ENCODE assay signal across 25 cellular contexts in the genomic region with DNA sequence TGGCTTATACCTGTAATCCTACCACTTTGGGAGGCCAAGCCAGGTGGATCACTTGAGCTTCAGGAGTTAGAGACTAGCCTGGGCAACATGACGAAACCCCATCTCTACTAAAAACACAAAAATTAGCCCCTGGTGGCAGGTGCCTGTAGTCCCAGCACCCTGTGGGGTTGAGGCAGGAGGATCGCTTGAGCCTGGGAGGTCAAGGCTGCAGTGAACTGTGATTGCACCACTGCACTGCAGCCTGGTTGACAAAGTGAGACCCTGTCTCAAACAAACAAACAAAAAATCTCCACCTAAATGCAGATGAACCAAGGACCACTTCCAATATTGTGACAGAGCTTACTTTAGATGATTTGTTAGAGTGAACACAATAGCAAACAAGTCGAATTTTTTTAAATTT.
"Had no signal": no experiment of that assay in that cellular context is flagged by ENCODE, and none has a peak within 500 bp of the region (broad histone marks: within the 10 kb centered on the region; RNA-seq: fewer than 3 reads in every experiment).

No MANE protein-coding gene starts in this region.

- H3K9me3 ChIP-seq: heart left ventricle, neutrophil, psoas muscle, spleen, stomach, thoracic aorta, transverse colon had no signal

- H3K4me3 ChIP-seq: coronary artery, heart left ventricle, psoas muscle, spleen, stomach, thoracic aorta, transverse colon had no signal

- H3K4me3 Mint-ChIP-seq: nephron progenitor cell; stimulated activated naive B cell treated with anti-CD40 and anti-IgM and Interleukin-4, amounts not matched to agents 10 μg/mL and 1 μg/mL and 100 μg/mL, for 72 hours had no signal

- H3K27me3 Mint-ChIP-seq: stimulated activated naive B cell treated with anti-CD40 and anti-IgM and Interleukin-4, amounts not matched to agents 10 μg/mL and 1 μg/mL and 100 μg/mL, for 72 hours had no signal

- H3K4me1 Mint-ChIP-seq: nephron progenitor cell had no signal

- H3K27ac ChIP-seq: coronary artery, heart left ventricle, neutrophil, psoas muscle, spleen had no signal

- DNase-seq: effector CD4-positive, alpha-beta T cell; heart left ventricle; hypothalamus; islet precursor cell; mammary epithelial cell; midbrain; nephron progenitor cell; psoas muscle; retina; spleen; stimulated activated CD4-positive, alpha-beta T cell treated with anti-CD3 and anti-CD28 coated beads, Interleukin-15, amount 100 ng/mL, for 24 hours; stimulated activated CD4-positive, alpha-beta T cell treated with anti-CD3 and anti-CD28 coated beads, Interleukin-1b, Interleukin-23, amount 100 ng/mL, for 48 hours; stimulated activated CD4-positive, alpha-beta T cell treated with anti-CD3 and anti-CD28 coated beads, Interleukin-4, amount 100 ng/mL, for 24 hours; stimulated activated naive B cell treated with anti-CD40 and anti-IgM and Interleukin-4, amounts not matched to agents 10 μg/mL and 1 μg/mL and 100 μg/mL, for 72 hours; stomach; substantia nigra; transverse colon had no signal

- H3K9me3 Mint-ChIP-seq: nephron progenitor cell; stimulated activated naive B cell treated with anti-CD40 and anti-IgM and Interleukin-4, amounts not matched to agents 10 μg/mL and 1 μg/mL and 100 μg/mL, for 72 hours had no signal

- H3K27ac Mint-ChIP-seq: stimulated activated naive B cell treated with anti-CD40 and anti-IgM and Interleukin-4, amounts not matched to agents 10 μg/mL and 1 μg/mL and 100 μg/mL, for 72 hours had no signal

- FAIRE-seq: endometrium, frontal cortex had no signal

- ATAC-seq: esophagus mucosa; heart left ventricle; left lobe of liver; psoas muscle; sciatic nerve; stimulated activated naive B cell treated with anti-CD40 and anti-IgM and Interleukin-4, amounts not matched to agents 10 μg/mL and 1 μg/mL and 100 μg/mL, for 72 hours had no signal

- H3K27me3 ChIP-seq: heart left ventricle, neutrophil, spleen, stomach, transverse colon had no signal
